In the genomic region with DNA sequence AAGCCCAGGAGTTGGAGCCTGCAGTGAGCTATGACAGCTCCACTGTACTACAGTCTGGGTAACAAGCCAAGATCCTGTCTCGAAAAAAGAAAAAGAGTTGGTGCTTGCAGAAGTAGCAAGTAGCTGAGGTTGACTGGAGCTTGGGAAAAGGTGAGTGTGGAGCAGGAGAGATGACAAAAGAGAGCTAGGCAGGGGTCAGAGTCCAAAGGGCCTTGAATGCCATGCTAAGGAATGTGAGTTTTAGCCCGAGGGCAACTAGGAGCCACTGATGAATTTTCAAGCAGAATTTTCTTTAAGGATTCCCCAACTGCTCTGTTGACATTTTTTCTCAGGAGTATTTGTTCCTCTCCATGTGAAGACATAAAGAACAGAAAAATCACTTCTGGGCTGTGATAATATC, we compare ENCODE assay signal across 13 cellular contexts. TPM values are rescaled to one million over a fixed set of nuclear protein-coding genes. Genes with fewer than 3 reads are reported as not detected.
DNase-seq lines count a peak whose midpoint lies in the region; ATAC-seq, FAIRE-seq and TF ChIP-seq lines count a peak whose summit lies in the region.
"Had no signal": no experiment of that assay in that cellular context is flagged by ENCODE, and none has a peak within 500 bp of the region (broad histone marks: within the 10 kb centered on the region; RNA-seq: fewer than 3 reads in every experiment).

No MANE protein-coding gene starts in this region.

- ATAC-seq in GM23338 (no peak), GM12878 (no peak), psoas muscle (no peak), Right ventricle myocardium inferior (no peak), HG03432 (IDR thresholded peaks at IDR 0.05; ENCODE audit: unreplicated experiment) (no peak)
- no peak for ATAC-seq in naive thymus-derived CD8-positive, alpha-beta T cell

- TF ChIP-seq EP300 in GM12878 (IDR thresholded peaks at IDR 0.05; ENCODE audit: borderline replicate concordance in 1 of 2, control insufficient read depth in 1 of 2, low read depth in 2 of 2, low read length in 2 of 2) = no peak

- no peak for FAIRE-seq in GM12878 (lab: Jason Lieb, UNC)

- no peak for TF ChIP-seq POLR2A in GM12878 (IDR thresholded peaks at IDR 0.05; ENCODE audit: low read depth, low read length)

- peaks cover 6% of the 10 kb centered on the region for H3K27me3 Mint-ChIP-seq in GM23338 (ENCODE audit: insufficient read depth, low read depth, poor library complexity)
- H3K27me3 Mint-ChIP-seq in naive thymus-derived CD8-positive, alpha-beta T cell = no peaks in the 10 kb centered on the region

- DNase-seq in GM23338 (ENCODE audit: low spot score) (peak; percentile 10), GM12878 (ENCODE audit: low read depth, low spot score) (no peak), psoas muscle (no peak), ACHN (no peak), Right ventricle myocardium inferior (ENCODE audit: missing footprints) (no peak)
- no peak for DNase-seq in naive thymus-derived CD8-positive, alpha-beta T cell
- DNase-seq: effector memory CD4-positive, alpha-beta T cell; occipital lobe had no signal

- H2AFZ ChIP-seq in GM23338 (no peak overlapping the region), GM12878 (ENCODE audit: control insufficient read depth, low read depth, low read length) (no peak overlapping the region)

- H3K27ac ChIP-seq in BLaER1 = peak overlapping the region; percentile 33; the same call in 1 of the 2 replicates
- H3K27ac ChIP-seq in GM23338 (ENCODE audit: low read depth) = no peak overlapping the region
- H3K27ac ChIP-seq in GM12878 (ENCODE audit: control insufficient read depth, insufficient read depth) = peak overlapping the region; percentile 45
- H3K27ac ChIP-seq in psoas muscle = no peak overlapping the region

- CTCF ChIA-PET in GM12878 (lab: Yijun Ruan, JAX) = interaction anchor here (0.9 to 1.8 kb wide), 3 partner anchors 9 to 169 kb away, joined by 3 to 6 read pairs (median 3); a partner anchor contains a TSS

- TF ChIP-seq CTCF in GM23338 (conservative IDR thresholded peaks at IDR 0.05; ENCODE audit: low read depth in 2 of 2) (no peak), GM12878 (IDR thresholded peaks at IDR 0.05 in 2 of 3, conservative IDR thresholded peaks at IDR 0.05 in 1 of 3; ENCODE audit: control insufficient read depth in 2 of 3, extremely low read depth in 1 of 3, insufficient read depth in 1 of 3, low read depth in 3 of 3, low read length in 3 of 3) (no peak), psoas muscle (IDR thresholded peaks at IDR 0.05) (no peak)

- H4K20me1 ChIP-seq in BLaER1 (peaks cover 69% of the 10 kb centered on the region), GM23338 (replicated peaks; ENCODE audit: insufficient read depth) (peaks cover 21% of the 10 kb centered on the region), GM12878 (ENCODE audit: control insufficient read depth, insufficient read depth) (no peaks in the 10 kb centered on the region; the same call in none of the 2 replicates)

- BruUV-seq in GM12878 (replicated peaks; lab: Mats Ljungman, UMichigan) = no TSS peak

- RAD21 ChIA-PET in GM12878 (lab: Charles Lee; ENCODE audit: unreplicated experiment) = interaction anchor here (1.5 kb wide), 2 partner anchors 10 to 114 kb away, joined by 3 read pairs; no protein-coding TSS in a partner anchor

- H3K4me2 ChIP-seq in BLaER1 (peak overlapping the region; percentile 85), GM23338 (no peak overlapping the region), GM12878 (ENCODE audit: control insufficient read depth, insufficient read depth) (peak overlapping the region; percentile 91)

- intact Hi-C loops in GM12878 (cut with micrococcal nuclease; ENCODE audit: unreplicated experiment) = no loop called here
- intact Hi-C loops in psoas muscle (cut with DNase I) = no loop called here
- intact Hi-C loops in Right ventricle myocardium inferior (cut with DNase I) = no loop called here

- SMC1A ChIA-PET in GM12878 (lab: Charles Lee; ENCODE audit: uncharacterized antibody, unreplicated experiment) = interaction anchor here (0.9 to 1.8 kb wide), 4 partner anchors 10 to 84 kb away, joined by 3 to 8 read pairs (median 4); no protein-coding TSS in a partner anchor

- peaks cover 52% of the 10 kb centered on the region for H3K79me2 ChIP-seq in GM23338 (replicated peaks; ENCODE audit: insufficient read depth)
- peaks cover 72% of the 10 kb centered on the region for H3K79me2 ChIP-seq in GM12878 (ENCODE audit: control insufficient read depth, insufficient read depth, low read length)

- H3K9me2 ChIP-seq in GM23338 (ENCODE audit: insufficient read depth) = no peaks in the 10 kb centered on the region

- H3K36me3 Mint-ChIP-seq in GM23338 (ENCODE audit: low read depth) = no peaks in the 10 kb centered on the region; the same call in 1 of the 3 replicates
- H3K36me3 Mint-ChIP-seq in naive thymus-derived CD8-positive, alpha-beta T cell = peaks cover 0 to 33% (median 0%) of the 10 kb centered on the region in 3 donors

- H3K36me3 ChIP-seq in BLaER1 = peaks cover 29% of the 10 kb centered on the region; the same call in 1 of the 2 replicates
- no peaks in the 10 kb centered on the region for H3K36me3 ChIP-seq in GM23338 (ENCODE audit: insufficient read depth)
- peaks cover 3 to 6% of the 10 kb centered on the region in 2 experiments; a peak in 1 of 4 replicates for H3K36me3 ChIP-seq in GM12878 (ENCODE audit: control insufficient read depth in 2 of 2, insufficient read depth in 2 of 2, low read length in 1 of 2)
- peaks cover 0 to 23% of the 10 kb centered on the region in 2 donors for H3K36me3 ChIP-seq in psoas muscle (ENCODE audit: insufficient read depth in 1 of 2, low read depth in 1 of 2)
- H3K36me3 ChIP-seq: ascending aorta had no signal

- in situ Hi-C loops in GM12878 (cut with MboI) (no loop called here), ACHN (cut with HindIII; ENCODE audit: low pct_ligation_motif_present, low pct_unique_long_range_greater_than_20kb, low sequenced_read_pairs) (no loop called here)

- H3K4me3 ChIP-seq in BLaER1 (no peak overlapping the region), GM23338 (no peak overlapping the region), GM12878 (peak overlapping the region; percentile 52), psoas muscle (no peak overlapping the region)
- H3K4me3 ChIP-seq: ascending aorta, gastroesophageal sphincter had no signal

- 80% methylated on average over 2 of the region's 2 CpGs for WGBS in GM12878 (ENCODE audit: insufficient coverage, insufficient replicate concordance, low lambda C conversion rate, missing lambda C conversion rate)
- WGBS in psoas muscle, 3 donors = 68 to 77% (median 74%) methylated on average over 2 of the region's 2 CpGs

- no peaks in the 10 kb centered on the region for H3K9me3 Mint-ChIP-seq in GM23338
- no peaks in the 10 kb centered on the region for H3K9me3 Mint-ChIP-seq in naive thymus-derived CD8-positive, alpha-beta T cell

- H3K9me3 ChIP-seq in BLaER1 (no peaks in the 10 kb centered on the region), GM12878 (replicated peaks; ENCODE audit: control insufficient read depth, insufficient read depth, low read length) (no peaks in the 10 kb centered on the region), psoas muscle (no peaks in the 10 kb centered on the region)
- H3K9me3 ChIP-seq: ascending aorta, gastroesophageal sphincter had no signal

- TF ChIP-seq RAD21 in GM12878 (IDR thresholded peaks at IDR 0.05; ENCODE audit: insufficient read depth, low read depth, low read length) = no peak

- no peak overlapping the region for H3K27ac Mint-ChIP-seq in GM23338
- H3K27ac Mint-ChIP-seq in naive thymus-derived CD8-positive, alpha-beta T cell = peak overlapping the region in 9 of 10 donors; percentile 37 to 97 (median 77)

- no peak overlapping the region for H3K4me3 Mint-ChIP-seq in GM23338
- peak overlapping the region in 3 of 10 donors; percentile 8 to 78 (median 37) for H3K4me3 Mint-ChIP-seq in naive thymus-derived CD8-positive, alpha-beta T cell

- POLR2A ChIA-PET in GM12878 (lab: Charles Lee) = interaction anchor here (0.6 to 1.7 kb wide), 4 partner anchors 9 to 113 kb away, joined by 3 to 11 read pairs (median 4); no protein-coding TSS in a partner anchor
- POLR2A ChIA-PET in naive thymus-derived CD8-positive, alpha-beta T cell (lab: Charles Lee) = no interaction called here

- H3K4me1 Mint-ChIP-seq in GM23338 = peaks cover 10% of the 10 kb centered on the region
- H3K4me1 Mint-ChIP-seq in naive thymus-derived CD8-positive, alpha-beta T cell = peaks cover 29 to 82% (median 77%) of the 10 kb centered on the region in 4 donors

- H3K4me1 ChIP-seq in BLaER1 = peaks cover 85% of the 10 kb centered on the region
- H3K4me1 ChIP-seq in GM23338 (ENCODE audit: insufficient read depth) = peaks cover 5% of the 10 kb centered on the region
- peaks cover 34% of the 10 kb centered on the region for H3K4me1 ChIP-seq in GM12878 (ENCODE audit: control insufficient read depth, insufficient read depth, low read length)
- H3K4me1 ChIP-seq in psoas muscle = peaks cover 22% of the 10 kb centered on the region

- H3K9ac ChIP-seq in BLaER1 (no peak overlapping the region), GM12878 (ENCODE audit: control insufficient read depth, insufficient read depth, low read length) (no peak overlapping the region)

- no peaks in the 10 kb centered on the region for H3K27me3 ChIP-seq in BLaER1
- no peaks in the 10 kb centered on the region for H3K27me3 ChIP-seq in GM23338 (ENCODE audit: insufficient read depth)
- H3K27me3 ChIP-seq in GM12878 (replicated peaks in 1 of 2; ENCODE audit: control insufficient read depth in 2 of 2, insufficient read depth in 2 of 2, low read length in 1 of 2) = no peaks in the 10 kb centered on the region
- H3K27me3 ChIP-seq in psoas muscle (ENCODE audit: insufficient read depth in 3 of 3, low read length in 2 of 3) = no peaks in the 10 kb centered on the region
- H3K27me3 ChIP-seq: ascending aorta, gastroesophageal sphincter had no signal

- H3F3A ChIP-seq in GM23338 (replicated peaks; ENCODE audit: low read depth) = 0 out of 2 replicates have a peak, but pooled peaks cover 3% of the 10 kb centered on the region

RNA-seq across cellular contexts. Expression of a gene that starts 3.1 kb away (rescaled TPM):
- total RNA-seq in GM23338 (2014; rRNA removed; shearing (Covaris generic)) = 67.5 and 74.4 TPM in 2 replicates
- polyA plus RNA-seq in GM23338 (2016; fragmentation: Nextera tagmentation; extraction: Ambion mirVana) (19.5 TPM in 2 replicates), GM12878 (2011; rRNA removed) (32.2 and 59.4 TPM in 2 replicates), GM12878 (2014; fragmentation: Illumina TruSeq; extraction: Trizol) (21.4 and 56.1 TPM in 2 replicates), GM12878 (2014; fragmentation: Nextera tagmentation; extraction: Ambion mirVana) (1 to 10 TPM; 2.1 to 5.0 TPM), GM12878 (2014; rRNA removed) (54.9 and 66.6 TPM in 2 replicates), GM12878 (2016; fragmentation: Nextera tagmentation; extraction: Ambion mirVana) (10 to 100 TPM; 89.1 to 98.6 TPM), psoas muscle (10 to 100 TPM; 17.5 to 32.4 (median 30.6) TPM)
- total RNA-seq in GM12878 (2013; cell fraction: nucleolus; rRNA removed) = 58.7 and 64.4 TPM in 2 replicates
- total RNA-seq in GM12878 (2014; rRNA removed) (73.0 and 90.1 TPM in 2 replicates), GM12878 (2014; rRNA removed; fragmentation: Illumina TruSeq; extraction: Trizol) (30.0 and 36.1 TPM in 2 replicates), GM12878 (2021) (87.6 and 91.5 TPM in 2 replicates), psoas muscle (10 to 100 TPM; 26.8 to 35.3 (median 31.1) TPM), Right ventricle myocardium inferior (29.2 TPM)
- polyA plus RNA-seq in GM12878 (2011; ENCODE audit: low read depth) = 19.8 TPM
- polyA plus RNA-seq in GM12878 (2011; cell fraction: cytosol; rRNA removed) = 69.1 and 75.3 TPM in 2 replicates
- 110 and 152 TPM in 2 replicates for polyA plus RNA-seq in GM12878 (2011; cell fraction: nucleus; rRNA removed)
- 35.8 and 37.7 TPM in 2 replicates for polyA plus RNA-seq in GM12878 (2012)
- polyA minus RNA-seq in GM12878 (2011; rRNA and poly(A)+ RNA removed) = 137 and 178 TPM in 2 replicates
- 57.7 and 67.1 TPM in 2 replicates for polyA minus RNA-seq in GM12878 (2011; cell fraction: cytosol; rRNA and poly(A)+ RNA removed)
- 47.6 and 76.1 TPM in 2 replicates for polyA minus RNA-seq in GM12878 (2011; cell fraction: nucleus; rRNA and poly(A)+ RNA removed)
- 10 to 100 TPM; 44.7 to 45.3 TPM for total RNA-seq in naive thymus-derived CD8-positive, alpha-beta T cell
- polyA plus RNA-seq in naive thymus-derived CD8-positive, alpha-beta T cell = 10 to 100 TPM; 10.9 to 19.8 (median 11.3) TPM

RNA-seq across cellular contexts. Expression of a gene that starts 53.1 kb away (rescaled TPM):
- not detected in 2 replicates for total RNA-seq in GM23338 (2014; rRNA removed; shearing (Covaris generic))
- polyA plus RNA-seq in GM23338 (2016; fragmentation: Nextera tagmentation; extraction: Ambion mirVana) (not detected in 2 replicates), GM12878 (2011; rRNA removed) (not detected in 2 replicates), GM12878 (2014; fragmentation: Illumina TruSeq; extraction: Trizol) (not detected in 2 replicates), GM12878 (2014; fragmentation: Nextera tagmentation; extraction: Ambion mirVana) (under 1 TPM in 1 of 2 experiments, not detected in 1; 0.13 TPM), GM12878 (2014; rRNA removed) (not detected in 2 replicates), GM12878 (2016; fragmentation: Nextera tagmentation; extraction: Ambion mirVana) (not detected), psoas muscle (not detected)
- not detected in 2 replicates for total RNA-seq in GM12878 (2013; cell fraction: nucleolus; rRNA removed)
- total RNA-seq in GM12878 (2014; rRNA removed) (not detected in 2 replicates), GM12878 (2014; rRNA removed; fragmentation: Illumina TruSeq; extraction: Trizol) (not detected in 2 replicates), GM12878 (2021) (not detected in 2 replicates), psoas muscle (not detected), Right ventricle myocardium inferior (not detected)
- polyA plus RNA-seq in GM12878 (2011; ENCODE audit: low read depth) = not detected
- polyA plus RNA-seq in GM12878 (2011; cell fraction: cytosol; rRNA removed) = not detected in 2 replicates
- not detected in 2 replicates for polyA plus RNA-seq in GM12878 (2011; cell fraction: nucleus; rRNA removed)
- polyA plus RNA-seq in GM12878 (2012) = 0.09 TPM in 1 of 2 replicates, not detected in the other
- not detected in 2 replicates for polyA minus RNA-seq in GM12878 (2011; rRNA and poly(A)+ RNA removed)
- polyA minus RNA-seq in GM12878 (2011; cell fraction: cytosol; rRNA and poly(A)+ RNA removed) = not detected in 2 replicates
- not detected in 2 replicates for polyA minus RNA-seq in GM12878 (2011; cell fraction: nucleus; rRNA and poly(A)+ RNA removed)
- total RNA-seq in naive thymus-derived CD8-positive, alpha-beta T cell = not detected
- polyA plus RNA-seq in naive thymus-derived CD8-positive, alpha-beta T cell = under 1 TPM in 1 of 3 donors, not detected in 2; 0.11 TPM
- total RNA-seq: ascending aorta, gastroesophageal sphincter, M059J, occipital lobe had no signal

Comparison
In these comparisons a context has a peak if more than half of its experiments do, and no peak if none do; other contexts are left out.
1. H3K27ac ChIP-seq: peak in BLaER1 (single experiment) and GM12878 (single experiment); none in GM23338 (single experiment) and psoas muscle (single experiment).